8 cellular contexts compared by ENCODE assay signal in the genomic region with DNA sequence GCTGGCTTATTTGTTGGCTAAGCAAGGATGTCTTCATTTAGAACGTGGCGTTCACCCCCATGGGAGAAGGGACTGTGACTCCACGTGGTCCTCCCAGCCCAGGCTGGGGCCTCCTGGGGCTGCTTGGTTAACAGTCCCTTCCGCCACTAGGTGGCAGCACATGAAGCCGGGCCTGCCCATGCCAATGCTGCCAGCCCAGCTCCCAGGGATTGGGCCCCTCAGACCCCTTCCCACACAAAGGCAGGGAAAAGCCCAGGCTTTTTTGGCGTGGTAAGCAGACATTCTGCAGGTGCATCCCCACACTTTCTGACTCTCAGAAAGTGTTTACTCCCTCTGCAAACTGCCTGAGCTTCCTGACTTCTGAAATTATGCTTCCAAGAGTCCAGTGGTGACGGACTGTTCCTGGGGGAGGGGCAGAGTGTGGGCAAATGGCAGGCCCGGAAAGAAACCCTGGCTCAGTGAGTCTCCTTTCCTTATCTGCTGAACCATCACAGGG. TPM values are rescaled to one million over a fixed set of nuclear protein-coding genes. Genes with fewer than 3 reads are reported as not detected.
DNase-seq lines count a peak whose midpoint lies in the region; ATAC-seq and TF ChIP-seq lines count a peak whose summit lies in the region.

No MANE protein-coding gene starts in this region.

- H3K36me3 Mint-ChIP-seq in activated T-cell treated with anti-CD3 and anti-CD28 coated beads, Interleukin-2, amount 50 U/mL, for 72 hours (ENCODE audit: insufficient read depth in 2 of 2), result peaks cover 6 to 25% of the 10 kb centered on the region in 2 donors
- H3K36me3 Mint-ChIP-seq in neural progenitor cell, result peaks cover 3% of the 10 kb centered on the region

- no TSS peak for BruUV-seq in PC-3 (replicated peaks; lab: Mats Ljungman, UMichigan)

- H4K20me1 ChIP-seq in PC-3 (ENCODE audit: low read length) (peaks cover 5% of the 10 kb centered on the region; the same call in 1 of the 2 replicates), neural progenitor cell (ENCODE audit: low read depth) (peaks cover 71% of the 10 kb centered on the region)

- H3K27ac ChIP-seq in PC-3 (ENCODE audit: low read length) (no peak overlapping the region), neural progenitor cell (no peak overlapping the region)

- TF ChIP-seq CTCF in PC-3 (conservative IDR thresholded peaks at IDR 0.05; ENCODE audit: low read depth, low read length) (peak; percentile 84), neural progenitor cell (IDR thresholded peaks at IDR 0.05) (peak; percentile 92)

- ATAC-seq in PC-3, result peak; percentile 51
- peak; percentile 26 to 32 for ATAC-seq in activated T-cell treated with anti-CD3 and anti-CD28 coated beads, Interleukin-2, amount 50 U/mL, for 72 hours (replicated peaks in 1 of 2)
- ATAC-seq in HG02642 (IDR thresholded peaks at IDR 0.05; ENCODE audit: poor library complexity, unreplicated experiment), result no peak

- POLR2A ChIA-PET in PC-3 (lab: Charles Lee; ENCODE audit: unreplicated experiment), result no interaction called here

- no peak overlapping the region for H3K27ac Mint-ChIP-seq in activated T-cell treated with anti-CD3 and anti-CD28 coated beads, Interleukin-2, amount 50 U/mL, for 72 hours
- no peak overlapping the region for H3K27ac Mint-ChIP-seq in neural progenitor cell

- H3K4me3 ChIP-seq in HAP-1 (no peak overlapping the region), PC-3 (ENCODE audit: low read length) (no peak overlapping the region), neural progenitor cell (no peak overlapping the region)

- no peaks in the 10 kb centered on the region for H3F3A ChIP-seq in PC-3 (ENCODE audit: low read length, unreplicated experiment)
- H3F3A ChIP-seq in neural progenitor cell (ENCODE audit: low read depth), result peaks cover 14% of the 10 kb centered on the region

- H2AFZ ChIP-seq in PC-3 (ENCODE audit: low read length), result no peak overlapping the region
- H2AFZ ChIP-seq in neural progenitor cell (replicated peaks), result no peak overlapping the region

- CTCF ChIA-PET in PC-3 (lab: Charles Lee), result interaction anchor here (1.0 kb wide), 1 partner anchor 134 kb away, joined by 8 read pairs; no protein-coding TSS in a partner anchor

- no peaks in the 10 kb centered on the region for H3K9me2 ChIP-seq in PC-3 (replicated peaks; ENCODE audit: low read length)

- peaks cover 9% of the 10 kb centered on the region for H3K4me1 ChIP-seq in HAP-1
- H3K4me1 ChIP-seq in PC-3 (ENCODE audit: insufficient read depth, low read length), result peaks cover 21% of the 10 kb centered on the region
- peaks cover 24% of the 10 kb centered on the region for H3K4me1 ChIP-seq in neural progenitor cell

- H3K79me2 ChIP-seq in PC-3 (ENCODE audit: low read length), result peaks cover 37% of the 10 kb centered on the region
- peaks cover 34% of the 10 kb centered on the region for H3K79me2 ChIP-seq in neural progenitor cell (ENCODE audit: low read depth)

- H3K27me3 Mint-ChIP-seq in activated T-cell treated with anti-CD3 and anti-CD28 coated beads, Interleukin-2, amount 50 U/mL, for 72 hours (ENCODE audit: low read depth), result no peaks in the 10 kb centered on the region
- H3K27me3 Mint-ChIP-seq in neural progenitor cell (ENCODE audit: insufficient read depth, low read depth), result peaks cover 4% of the 10 kb centered on the region

- DNase-seq in C1 segment of cervical spinal cord (lab: John Stamatoyannopoulos, UW), result peak in 10 of 14 donors; percentile 26 to 78 (median 48)
- peak; percentile 45 to 93 for DNase-seq in HAP-1 (ENCODE audit: low spot score in 2 of 2)
- DNase-seq in PC-3, result peak; percentile 73
- DNase-seq in activated T-cell treated with anti-CD3 and anti-CD28 coated beads, Interleukin-2, amount 50 U/mL, for 72 hours, result peak; percentile 86 to 89
- peak; percentile 56 for DNase-seq in fibroblast of peridontal ligament (ENCODE audit: extremely low read depth)
- peak; percentile 91 for DNase-seq in neural progenitor cell (ENCODE audit: low spot score)
- DNase-seq in stromal cell of bone marrow (ENCODE audit: low read depth), result peak; percentile 35

- in situ Hi-C loops in HAP-1 (cut with MboI; ENCODE audit: low sequenced_read_pairs), result no loop called here

- peaks cover 56% of the 10 kb centered on the region for H3K4me1 Mint-ChIP-seq in activated T-cell treated with anti-CD3 and anti-CD28 coated beads, Interleukin-2, amount 50 U/mL, for 72 hours (ENCODE audit: low read depth)
- H3K4me1 Mint-ChIP-seq in neural progenitor cell, result peaks cover 43% of the 10 kb centered on the region

- H3K9me3 ChIP-seq in HAP-1 (no peaks in the 10 kb centered on the region), PC-3 (ENCODE audit: low read length) (no peaks in the 10 kb centered on the region), neural progenitor cell (ENCODE audit: low read depth) (no peaks in the 10 kb centered on the region)

- peak overlapping the region in 1 of 2 donors; percentile 17 for H3K4me3 Mint-ChIP-seq in activated T-cell treated with anti-CD3 and anti-CD28 coated beads, Interleukin-2, amount 50 U/mL, for 72 hours
- peak overlapping the region; percentile 46 for H3K4me3 Mint-ChIP-seq in neural progenitor cell

- intact Hi-C loops in PC-3 (cut with micrococcal nuclease), result no loop called here

- no peaks in the 10 kb centered on the region for H3K27me3 ChIP-seq in HAP-1 (ENCODE audit: low read depth)
- no peaks in the 10 kb centered on the region for H3K27me3 ChIP-seq in PC-3 (ENCODE audit: low read length)
- no peaks in the 10 kb centered on the region for H3K27me3 ChIP-seq in neural progenitor cell

- H3K36me3 ChIP-seq in HAP-1 (replicated peaks), result peaks cover 53% of the 10 kb centered on the region
- peaks cover 8% of the 10 kb centered on the region for H3K36me3 ChIP-seq in PC-3 (ENCODE audit: low read depth, low read length)
- H3K36me3 ChIP-seq in neural progenitor cell, result no peaks in the 10 kb centered on the region

- H3K9ac ChIP-seq in PC-3 (ENCODE audit: low read length), result no peak overlapping the region
- no peak overlapping the region for H3K9ac ChIP-seq in neural progenitor cell

- no peaks in the 10 kb centered on the region for H3K9me3 Mint-ChIP-seq in activated T-cell treated with anti-CD3 and anti-CD28 coated beads, Interleukin-2, amount 50 U/mL, for 72 hours
- H3K9me3 Mint-ChIP-seq in neural progenitor cell, result no peaks in the 10 kb centered on the region

- no peak overlapping the region for H3K4me2 ChIP-seq in PC-3 (ENCODE audit: low read length)
- no peak overlapping the region for H3K4me2 ChIP-seq in neural progenitor cell

RNA-seq across cellular contexts. Expression of gene CBX6, which starts 3.1 kb away (rescaled TPM):
- total RNA-seq in PC-3 (2014; rRNA removed) (37.5 and 50.1 TPM in 2 replicates), neural progenitor cell (ENCODE audit: low replicate concordance) (14.0 and 29.7 TPM in 2 replicates)
- total RNA-seq in activated T-cell treated with anti-CD3 and anti-CD28 coated beads, Interleukin-2, amount 50 U/mL, for 72 hours, result 100 to 1,000 TPM; 116 to 124 TPM

RNA-seq across cellular contexts. Expression of gene NPTXR, which starts 25.1 kb away (rescaled TPM):
- total RNA-seq in PC-3 (2014; rRNA removed), result 2.8 and 3.5 TPM in 2 replicates
- 1 to 10 TPM; 6.3 to 6.4 TPM for total RNA-seq in activated T-cell treated with anti-CD3 and anti-CD28 coated beads, Interleukin-2, amount 50 U/mL, for 72 hours
- total RNA-seq in neural progenitor cell (ENCODE audit: low replicate concordance), result 0.99 and 2.5 TPM in 2 replicates

Comparison
In these comparisons a context has a peak if more than half of its experiments do, and no peak if none do; other contexts are left out.
1. DNase-seq: peak in every context shown above with its lines; median percentile 91 in neural progenitor cell; 88 in activated T-cell treated with anti-CD3 and anti-CD28 coated beads, Interleukin-2, amount 50 U/mL, for 72 hours; 73 in PC-3; 69 in HAP-1; 56 in fibroblast of peridontal ligament; 48 in C1 segment of cervical spinal cord; 35 in stromal cell of bone marrow.